1 cellular context compared by ENCODE assay signal in the genomic region with DNA sequence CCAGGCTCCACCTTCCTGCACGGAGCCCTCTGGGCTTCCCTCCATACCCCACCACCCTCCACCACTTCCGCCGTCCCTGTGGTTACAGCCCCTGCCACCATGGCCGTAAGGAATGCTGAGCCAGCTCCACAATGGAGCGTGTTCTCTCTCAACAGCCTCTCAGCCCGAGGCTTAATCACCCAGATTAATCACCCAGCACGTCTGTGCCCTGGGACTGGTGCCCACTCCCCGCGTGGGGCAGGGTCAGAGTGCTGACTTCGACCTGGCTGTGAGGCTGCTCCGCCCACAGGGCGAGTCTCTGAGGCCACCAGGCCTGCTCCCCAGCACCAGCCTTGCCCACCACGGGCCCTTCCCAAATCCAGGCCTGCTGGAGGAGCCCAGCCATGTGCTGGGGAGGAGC.
TF ChIP-seq lines count a peak whose summit lies in the region.

No MANE protein-coding gene starts in this region.

TF ChIP-seq in HCT116, 20 proteins besides CTCF, POLR2A, EP300 and RAD21 (continued from another document):
- TF ChIP-seq, protein P1, sequence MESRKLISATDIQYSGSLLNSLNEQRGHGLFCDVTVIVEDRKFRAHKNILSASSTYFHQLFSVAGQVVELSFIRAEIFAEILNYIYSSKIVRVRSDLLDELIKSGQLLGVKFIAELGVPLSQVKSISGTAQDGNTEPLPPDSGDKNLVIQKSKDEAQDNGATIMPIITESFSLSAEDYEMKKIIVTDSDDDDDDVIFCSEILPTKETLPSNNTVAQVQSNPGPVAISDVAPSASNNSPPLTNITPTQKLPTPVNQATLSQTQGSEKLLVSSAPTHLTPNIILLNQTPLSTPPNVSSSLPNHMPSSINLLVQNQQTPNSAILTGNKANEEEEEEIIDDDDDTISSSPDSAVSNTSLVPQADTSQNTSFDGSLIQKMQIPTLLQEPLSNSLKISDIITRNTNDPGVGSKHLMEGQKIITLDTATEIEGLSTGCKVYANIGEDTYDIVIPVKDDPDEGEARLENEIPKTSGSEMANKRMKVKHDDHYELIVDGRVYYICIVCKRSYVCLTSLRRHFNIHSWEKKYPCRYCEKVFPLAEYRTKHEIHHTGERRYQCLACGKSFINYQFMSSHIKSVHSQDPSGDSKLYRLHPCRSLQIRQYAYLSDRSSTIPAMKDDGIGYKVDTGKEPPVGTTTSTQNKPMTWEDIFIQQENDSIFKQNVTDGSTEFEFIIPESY (IDR thresholded peaks at IDR 0.05; ENCODE audit: extremely low read depth, insufficient replicate concordance, low read length): no peak
